ENCODE assay signal across 8 cellular contexts in genomic region chr6:85644374-85644762, GRCh38. TPM values are rescaled to one million over a fixed set of nuclear protein-coding genes. Genes with fewer than 3 reads are reported as not detected.
DNase-seq lines count a peak whose midpoint lies in the region; ATAC-seq, FAIRE-seq and TF ChIP-seq lines count a peak whose summit lies in the region.

No MANE protein-coding gene starts in this region.

- H3K9me3 ChIP-seq in ES-I3 (ENCODE audit: control insufficient read depth, insufficient read depth, low read length) (no peaks in the 10 kb centered on the region), OCI-LY1 (ENCODE audit: low read length) (no peaks in the 10 kb centered on the region), endothelial cell of umbilical vein (replicated peaks; ENCODE audit: control insufficient read depth, insufficient read depth, low read length) (no peaks in the 10 kb centered on the region), trophoblast cell (ENCODE audit: insufficient read depth, low read depth, low read length) (peaks cover 2% of the 10 kb centered on the region)

- H4K8ac ChIP-seq in trophoblast cell (ENCODE audit: low read depth, low read length) = no peak overlapping the region

- H2BK12ac ChIP-seq in trophoblast cell (ENCODE audit: low read length) = no peak overlapping the region

- no peak for FAIRE-seq in endothelial cell of umbilical vein (lab: Jason Lieb, UNC)

- no TSS peak for BruUV-seq in endothelial cell of umbilical vein (replicated peaks; lab: Mats Ljungman, UMichigan)

- no peak overlapping the region for H3K14ac ChIP-seq in trophoblast cell (ENCODE audit: low read length)

- no peak overlapping the region for H2BK5ac ChIP-seq in trophoblast cell (ENCODE audit: low read depth, low read length, poor library complexity)

- no peak for DNase-seq in endothelial cell of umbilical vein (ENCODE audit: low read depth, low spot score)
- peak in 1 of 2 donors; percentile 34 for DNase-seq in trophoblast cell
- no peak for DNase-seq in NCI-H2171 (lab: John Stamatoyannopoulos, UW)
- no peak for DNase-seq in NCI-H82 (lab: John Stamatoyannopoulos, UW)
- DNase-seq in kidney tubule cell (ENCODE audit: low spot score) = no peak

- no peak overlapping the region for H2BK120ac ChIP-seq in trophoblast cell (ENCODE audit: insufficient read depth, low read length, poor library complexity)

- peak overlapping the region; percentile 65 for H3K27ac ChIP-seq in OCI-LY1 (ENCODE audit: low read depth, low read length, poor library complexity, severe bottlenecking)
- H3K27ac ChIP-seq in endothelial cell of umbilical vein (ENCODE audit: insufficient read depth, low read depth, low read length) = peak overlapping the region; percentile 100
- H3K27ac ChIP-seq in trophoblast cell (ENCODE audit: low read depth, low read length) = peak overlapping the region; percentile 100

- no peak overlapping the region for H3K4ac ChIP-seq in trophoblast cell (ENCODE audit: low read depth, low read length)

- intact Hi-C loops in endothelial cell of umbilical vein (cut with micrococcal nuclease) = loop anchor here (5.0 kb wide), 1 partner anchor 882 kb away; the partner anchor contains the start of gene TBX18

- no peak for TF ChIP-seq CTCF in OCI-LY1 (IDR thresholded peaks at IDR 0.05; ENCODE audit: low read length)
- no peak for TF ChIP-seq CTCF in endothelial cell of umbilical vein (IDR thresholded peaks at IDR 0.05; ENCODE audit: extremely low read depth in 1 of 2, insufficient read depth in 1 of 2, low read depth in 1 of 2, low read length in 2 of 2)

- H4K91ac ChIP-seq in trophoblast cell (ENCODE audit: low read depth, low read length) = no peak overlapping the region

- H3K36me3 ChIP-seq in ES-I3 (ENCODE audit: insufficient read depth, low read length) (peaks cover 4% of the 10 kb centered on the region), OCI-LY1 (ENCODE audit: insufficient read depth, low read length) (peaks cover 33% of the 10 kb centered on the region), endothelial cell of umbilical vein (ENCODE audit: control insufficient read depth in 2 of 2, extremely low read depth in 1 of 2, insufficient read depth in 2 of 2, low read length in 2 of 2) (peaks cover under 1 to 8% of the 10 kb centered on the region in 2 experiments), trophoblast cell (ENCODE audit: control insufficient read depth in 1 of 2, insufficient read depth in 2 of 2, low read length in 2 of 2) (peaks cover 0 to under 1% of the 10 kb centered on the region in 2 experiments)

- H3K4me2 ChIP-seq in OCI-LY1 (ENCODE audit: low read length) (peak overlapping the region; percentile 66), endothelial cell of umbilical vein (ENCODE audit: insufficient read depth, low read length) (peak overlapping the region; percentile 100), trophoblast cell (ENCODE audit: low read length) (peak overlapping the region; percentile 66)

- WGBS in trophoblast cell (ENCODE audit: extremely low coverage, insufficient coverage, insufficient read length) = no CpG with 5 or more reads among the region's 4 CpGs

- dilution Hi-C loops in endothelial cell of umbilical vein (cut with MboI; ENCODE audit: extremely low pct_ligation_motif_present, low sequenced_read_pairs) = no loop called here

- no peak overlapping the region for H2AK5ac ChIP-seq in trophoblast cell (ENCODE audit: low read length)

- CTCF ChIA-PET in endothelial cell of umbilical vein (lab: Charles Lee) = interaction anchor here (1.9 to 9.2 kb wide), 2 partner anchors 26 to 32 kb away, joined by 8 to 78 read pairs; no protein-coding TSS in a partner anchor

- H3K23ac ChIP-seq in trophoblast cell (ENCODE audit: low read length) = no peak overlapping the region

- H3K9me1 ChIP-seq in endothelial cell of umbilical vein (replicated peaks; ENCODE audit: control insufficient read depth, extremely low read depth, insufficient read depth, low read length) = no peaks in the 10 kb centered on the region

- no peaks in the 10 kb centered on the region for H3F3A ChIP-seq in OCI-LY1 (ENCODE audit: insufficient read depth, low read length)

- no peaks in the 10 kb centered on the region for H3K27me3 ChIP-seq in OCI-LY1 (ENCODE audit: insufficient read depth, low read length)
- H3K27me3 ChIP-seq in endothelial cell of umbilical vein (ENCODE audit: control insufficient read depth in 2 of 2, insufficient read depth in 2 of 2, low read length in 2 of 2) = no peaks in the 10 kb centered on the region
- H3K27me3 ChIP-seq in trophoblast cell (ENCODE audit: insufficient read depth, low read length) = no peaks in the 10 kb centered on the region

- POLR2A ChIA-PET in endothelial cell of umbilical vein (lab: Charles Lee) = interaction anchor here (0.9 to 10.4 kb wide), 6 partner anchors 18 to 33 kb away, joined by 3 to 372 read pairs (median 6); no protein-coding TSS in a partner anchor

- no peaks in the 10 kb centered on the region for H3K9me2 ChIP-seq in OCI-LY1 (ENCODE audit: low read depth, low read length)

- peaks cover 17% of the 10 kb centered on the region for H3K4me1 ChIP-seq in ES-I3 (ENCODE audit: insufficient read depth, low read length)
- peaks cover 28% of the 10 kb centered on the region for H3K4me1 ChIP-seq in OCI-LY1 (ENCODE audit: insufficient read depth, low read length, severe bottlenecking)
- peaks cover 23% of the 10 kb centered on the region for H3K4me1 ChIP-seq in endothelial cell of umbilical vein (ENCODE audit: control insufficient read depth, extremely low read depth, insufficient read depth, low read length)
- no peaks in the 10 kb centered on the region for H3K4me1 ChIP-seq in trophoblast cell (ENCODE audit: control insufficient read depth in 1 of 2, insufficient read depth in 2 of 2, low read length in 2 of 2)

- no peaks in the 10 kb centered on the region for H4K20me1 ChIP-seq in OCI-LY1 (ENCODE audit: insufficient read depth, low read length)
- peaks cover 5% of the 10 kb centered on the region for H4K20me1 ChIP-seq in endothelial cell of umbilical vein (replicated peaks; ENCODE audit: control insufficient read depth, extremely low read depth, insufficient read depth, low read length)

- TF ChIP-seq POLR2A in endothelial cell of umbilical vein (IDR thresholded peaks at IDR 0.05; ENCODE audit: low read depth, low read length) = no peak

- H3K4me3 ChIP-seq in OCI-LY1 (ENCODE audit: low read depth, low read length, poor library complexity, severe bottlenecking) = peak overlapping the region; percentile 95
- H3K4me3 ChIP-seq in endothelial cell of umbilical vein (replicated peaks in 1 of 3; ENCODE audit: insufficient read depth in 1 of 3, low read depth in 1 of 3, low read length in 3 of 3) = peak overlapping the region; percentile 74 to 91 (median 90)
- no peak overlapping the region for H3K4me3 ChIP-seq in trophoblast cell (ENCODE audit: low read depth, low read length)

- ATAC-seq in HG03196 (IDR thresholded peaks at IDR 0.05; ENCODE audit: unreplicated experiment) = no peak

- H3K9ac ChIP-seq in ES-I3 (ENCODE audit: low read depth, low read length) (peak overlapping the region; percentile 91), OCI-LY1 (ENCODE audit: low read length) (peak overlapping the region; percentile 72), endothelial cell of umbilical vein (replicated peaks; ENCODE audit: extremely low read depth, insufficient read depth, low read length) (peak overlapping the region; percentile 99), trophoblast cell (ENCODE audit: low read length) (no peak overlapping the region)

- H2AFZ ChIP-seq in OCI-LY1 (ENCODE audit: low read length) (0 out of 2 replicates have a peak overlapping the region, but pooled peaks have one; percentile 38), endothelial cell of umbilical vein (ENCODE audit: low read depth, low read length) (peak overlapping the region; percentile 85), trophoblast cell (ENCODE audit: insufficient read depth, low read length, poor library complexity) (no peak overlapping the region)

- no peak overlapping the region for H4K12ac ChIP-seq in trophoblast cell (ENCODE audit: low read depth, low read length)

- H3K79me1 ChIP-seq in trophoblast cell (ENCODE audit: low read length) = peaks cover 19% of the 10 kb centered on the region

- no peak overlapping the region for H3K18ac ChIP-seq in trophoblast cell (ENCODE audit: low read length)

- H3K79me2 ChIP-seq in OCI-LY1 (ENCODE audit: insufficient read depth, low read length) = peaks cover 34% of the 10 kb centered on the region
- peaks cover 34% of the 10 kb centered on the region for H3K79me2 ChIP-seq in endothelial cell of umbilical vein (ENCODE audit: control insufficient read depth, insufficient read depth, low read length)
- H3K79me2 ChIP-seq in trophoblast cell (ENCODE audit: control insufficient read depth, insufficient read depth, low read length, poor library complexity) = peaks cover 22% of the 10 kb centered on the region

TF ChIP-seq in endothelial cell of umbilical vein, 7 proteins besides CTCF, POLR2A, EP300 and RAD21 (continues in another document):
- TF ChIP-seq GATA2 (IDR thresholded peaks at IDR 0.05; ENCODE audit: insufficient read depth, insufficient read length, low read depth, low read length) = no peak
- no peak for TF ChIP-seq EZH2 (IDR thresholded peaks at IDR 0.05; ENCODE audit: borderline replicate concordance, low read depth, low read length, severe bottlenecking)
- TF ChIP-seq, protein P1, sequence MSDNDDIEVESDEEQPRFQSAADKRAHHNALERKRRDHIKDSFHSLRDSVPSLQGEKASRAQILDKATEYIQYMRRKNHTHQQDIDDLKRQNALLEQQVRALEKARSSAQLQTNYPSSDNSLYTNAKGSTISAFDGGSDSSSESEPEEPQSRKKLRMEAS (IDR thresholded peaks at IDR 0.05; ENCODE audit: insufficient read depth, insufficient read length) = no peak

RNA-seq across cellular contexts. Expression of gene SYNCRIP, which starts 1.7 kb away (rescaled TPM):
- total RNA-seq in endothelial cell of umbilical vein = 150 and 155 TPM in 2 replicates
- 6.8 and 16.3 TPM in 2 replicates for polyA plus RNA-seq in endothelial cell of umbilical vein
- polyA plus RNA-seq in endothelial cell of umbilical vein (2011; cell fraction: cytosol; rRNA removed) = 23.8 and 31.4 TPM in 2 replicates
- 26.4 and 36.2 TPM in 2 replicates for polyA plus RNA-seq in endothelial cell of umbilical vein (2011; cell fraction: nucleus; rRNA removed)
- 103 and 191 TPM in 2 replicates for polyA plus RNA-seq in endothelial cell of umbilical vein (2012)
- 21.4 and 21.9 TPM in 2 replicates for polyA minus RNA-seq in endothelial cell of umbilical vein
- 22.9 TPM for polyA minus RNA-seq in endothelial cell of umbilical vein (2011; cell fraction: cytosol; rRNA and poly(A)+ RNA removed)
- polyA minus RNA-seq in endothelial cell of umbilical vein (2011; cell fraction: nucleus; rRNA and poly(A)+ RNA removed) = 44.2 and 46.1 TPM in 2 replicates
- 118 and 119 TPM in 2 replicates for polyA plus RNA-seq in trophoblast cell (2013)

RNA-seq across cellular contexts. Expression of gene SNX14, which starts 50.7 kb away (rescaled TPM):
- 64.9 and 74.3 TPM in 2 replicates for total RNA-seq in endothelial cell of umbilical vein
- 32.0 and 41.3 TPM in 2 replicates for polyA plus RNA-seq in endothelial cell of umbilical vein
- polyA plus RNA-seq in endothelial cell of umbilical vein (2011; cell fraction: cytosol; rRNA removed) = 36.6 and 40.3 TPM in 2 replicates
- 95.7 and 128 TPM in 2 replicates for polyA plus RNA-seq in endothelial cell of umbilical vein (2011; cell fraction: nucleus; rRNA removed)
- 49.6 and 65.0 TPM in 2 replicates for polyA plus RNA-seq in endothelial cell of umbilical vein (2012)
- 53.7 and 61.3 TPM in 2 replicates for polyA minus RNA-seq in endothelial cell of umbilical vein
- polyA minus RNA-seq in endothelial cell of umbilical vein (2011; cell fraction: cytosol; rRNA and poly(A)+ RNA removed) = 22.3 TPM
- polyA minus RNA-seq in endothelial cell of umbilical vein (2011; cell fraction: nucleus; rRNA and poly(A)+ RNA removed) = 94.3 and 98.9 TPM in 2 replicates
- polyA plus RNA-seq in trophoblast cell (2013) = 67.9 and 69.8 TPM in 2 replicates
